Comparison of ENCODE assay signal across 34 cellular contexts in genomic region chr7:155384751-155385150, GRCh38.
"Had no signal": no experiment of that assay in that cellular context is flagged by ENCODE, and none has a peak within 500 bp of the region (broad histone marks: within the 10 kb centered on the region; RNA-seq: fewer than 3 reads in every experiment).

No MANE protein-coding gene starts in this region.

- ATAC-seq: activated CD4-positive, alpha-beta T cell treated with anti-CD3 and anti-CD28 coated beads for 36 hours; activated CD4-positive, CD25-positive, alpha-beta regulatory T cell treated with anti-CD3 and anti-CD28 coated beads, Interleukin-2, amount 50 U/mL, for 24 hours; activated CD8-positive, alpha-beta memory T cell treated with anti-CD3 and anti-CD28 coated beads, Interleukin-2, amount 10 ng/mL, durations not matched to agents 7 days and 5 days; activated CD8-positive, alpha-beta T cell treated with anti-CD3 and anti-CD28 coated beads, Interleukin-2, amount 10 ng/mL, durations not matched to agents 7 days and 5 days; activated naive CD8-positive, alpha-beta T cell treated with anti-CD3 and anti-CD28 coated beads, Interleukin-2, amount 50 U/mL, for 24 hours had no signal

- H3K36me3 Mint-ChIP-seq: activated CD8-positive, alpha-beta memory T cell treated with anti-CD3 and anti-CD28 coated beads, Interleukin-2, amount 10 ng/mL, durations not matched to agents 7 days and 5 days; activated naive CD4-positive, alpha-beta T cell treated with anti-CD3 and anti-CD28 coated beads, Interleukin-2, amount 10 ng/mL, durations not matched to agents 7 days and 5 days; activated naive CD4-positive, alpha-beta T cell treated with anti-CD3 and anti-CD28 coated beads, Interleukin-2, amount 50 U/mL, for 24 hours; activated naive CD8-positive, alpha-beta T cell; activated naive CD8-positive, alpha-beta T cell treated with anti-CD3 and anti-CD28 coated beads, Interleukin-2, amount 10 ng/mL, durations not matched to agents 7 days and 5 days; brain had no signal

- H3K9me3 Mint-ChIP-seq: activated CD4-positive, alpha-beta memory T cell treated with anti-CD3 and anti-CD28 coated beads, Interleukin-2, amount 10 ng/mL, durations not matched to agents 7 days and 5 days; activated CD4-positive, alpha-beta T cell treated with anti-CD3 and anti-CD28 coated beads, Interleukin-2, amount 10 ng/mL, durations not matched to agents 7 days and 5 days; activated naive CD4-positive, alpha-beta T cell treated with anti-CD3 and anti-CD28 coated beads, Interleukin-2, amount 10 ng/mL, durations not matched to agents 7 days and 5 days; activated naive CD4-positive, alpha-beta T cell treated with anti-CD3 and anti-CD28 coated beads, Interleukin-2, amount 50 U/mL, for 24 hours; activated naive CD8-positive, alpha-beta T cell treated with anti-CD3 and anti-CD28 coated beads, Interleukin-2, amount 10 ng/mL, durations not matched to agents 7 days and 5 days; activated naive CD8-positive, alpha-beta T cell treated with anti-CD3 and anti-CD28 coated beads, Interleukin-2, amount 50 U/mL, for 24 hours; activated T-cell treated with anti-CD3 and anti-CD28 coated beads, Interleukin-2, amount 50 U/mL, for 24 hours; activated T-helper 2 cell treated with anti-CD3 and anti-CD28 coated beads, Interferon-gamma antibody, Interleukin-2, Interleukin-4, amounts not matched to agents 10 μg/mL and 5 μg/mL and 100 μg/mL, durations not matched to agents 14 hours and 24 hours and 36 hours; central memory CD8-positive, alpha-beta T cell; T-helper 1 cell treated with Interleukin-12 subunit alpha and Interleukin-12 subunit beta and Interleukin-4 antibody, amounts not matched to agents 30 μg/mL and 1 μg/mL, for 36 hours; T-helper 2 cell treated with Interferon-gamma antibody and Interleukin-4, amounts not matched to agents 5 μg/mL and 100 μg/mL, for 36 hours had no signal

- H3K27ac Mint-ChIP-seq: activated CD4-positive, alpha-beta memory T cell treated with anti-CD3 and anti-CD28 coated beads, Interleukin-2, amount 10 ng/mL, durations not matched to agents 7 days and 5 days; activated CD4-positive, alpha-beta T cell treated with anti-CD3 and anti-CD28 coated beads for 36 hours; activated CD4-positive, alpha-beta T cell treated with anti-CD3 and anti-CD28 coated beads, Interleukin-2, amount 10 ng/mL, durations not matched to agents 7 days and 5 days; activated CD8-positive, alpha-beta memory T cell treated with anti-CD3 and anti-CD28 coated beads, Interleukin-2, amount 10 ng/mL, durations not matched to agents 7 days and 5 days; activated CD8-positive, alpha-beta T cell treated with anti-CD3 and anti-CD28 coated beads, Interleukin-2, amount 10 ng/mL, durations not matched to agents 7 days and 5 days; activated naive CD4-positive, alpha-beta T cell treated with anti-CD3 and anti-CD28 coated beads, Interleukin-2, amount 10 ng/mL, durations not matched to agents 7 days and 5 days; activated naive CD4-positive, alpha-beta T cell treated with anti-CD3 and anti-CD28 coated beads, Interleukin-2, amount 50 U/mL, for 24 hours; activated naive CD8-positive, alpha-beta T cell; activated naive CD8-positive, alpha-beta T cell treated with anti-CD3 and anti-CD28 coated beads, Interleukin-2, amount 10 ng/mL, durations not matched to agents 7 days and 5 days; activated naive CD8-positive, alpha-beta T cell treated with anti-CD3 and anti-CD28 coated beads, Interleukin-2, amount 50 U/mL, for 24 hours; activated T-cell treated with anti-CD3 and anti-CD28 coated beads, Interleukin-2, amount 50 U/mL, for 24 hours; activated T-helper 2 cell treated with anti-CD3 and anti-CD28 coated beads, Interferon-gamma antibody, Interleukin-2, Interleukin-4, amounts not matched to agents 10 μg/mL and 5 μg/mL and 100 μg/mL, durations not matched to agents 14 hours and 24 hours and 36 hours; brain; T-helper 1 cell treated with Interleukin-12 subunit alpha and Interleukin-12 subunit beta and Interleukin-4 antibody, amounts not matched to agents 30 μg/mL and 1 μg/mL, for 36 hours; T-helper 2 cell treated with Interferon-gamma antibody and Interleukin-4, amounts not matched to agents 5 μg/mL and 100 μg/mL, for 36 hours had no signal

- H3K4me3 Mint-ChIP-seq: activated CD4-positive, alpha-beta memory T cell treated with anti-CD3 and anti-CD28 coated beads, Interleukin-2, amount 10 ng/mL, durations not matched to agents 7 days and 5 days; activated CD4-positive, alpha-beta T cell treated with anti-CD3 and anti-CD28 coated beads for 36 hours; activated CD4-positive, alpha-beta T cell treated with anti-CD3 and anti-CD28 coated beads, Interleukin-2, amount 10 ng/mL, durations not matched to agents 7 days and 5 days; activated CD8-positive, alpha-beta memory T cell treated with anti-CD3 and anti-CD28 coated beads, Interleukin-2, amount 10 ng/mL, durations not matched to agents 7 days and 5 days; activated CD8-positive, alpha-beta T cell treated with anti-CD3 and anti-CD28 coated beads, Interleukin-2, amount 10 ng/mL, durations not matched to agents 7 days and 5 days; activated naive CD4-positive, alpha-beta T cell treated with anti-CD3 and anti-CD28 coated beads, Interleukin-2, amount 10 ng/mL, durations not matched to agents 7 days and 5 days; activated naive CD4-positive, alpha-beta T cell treated with anti-CD3 and anti-CD28 coated beads, Interleukin-2, amount 50 U/mL, for 24 hours; activated naive CD8-positive, alpha-beta T cell; activated naive CD8-positive, alpha-beta T cell treated with anti-CD3 and anti-CD28 coated beads, Interleukin-2, amount 10 ng/mL, durations not matched to agents 7 days and 5 days; activated naive CD8-positive, alpha-beta T cell treated with anti-CD3 and anti-CD28 coated beads, Interleukin-2, amount 50 U/mL, for 24 hours; activated T-cell treated with anti-CD3 and anti-CD28 coated beads, Interleukin-2, amount 50 U/mL, for 24 hours; brain; central memory CD8-positive, alpha-beta T cell; T-helper 1 cell treated with Interleukin-12 subunit alpha and Interleukin-12 subunit beta and Interleukin-4 antibody, amounts not matched to agents 30 μg/mL and 1 μg/mL, for 36 hours; T-helper 2 cell treated with Interferon-gamma antibody and Interleukin-4, amounts not matched to agents 5 μg/mL and 100 μg/mL, for 36 hours had no signal

- DNase-seq: activated CD4-positive, alpha-beta memory T cell treated with anti-CD3 and anti-CD28 coated beads, Interleukin-2, amount 10 ng/mL, durations not matched to agents 7 days and 5 days; activated CD4-positive, alpha-beta T cell treated with anti-CD3 and anti-CD28 coated beads for 1 hour; activated CD4-positive, alpha-beta T cell treated with anti-CD3 and anti-CD28 coated beads for 36 hours; activated CD4-positive, alpha-beta T cell treated with anti-CD3 and anti-CD28 coated beads for 48 hours; activated CD4-positive, alpha-beta T cell treated with anti-CD3 and anti-CD28 coated beads, Interleukin-2, amount 10 ng/mL, durations not matched to agents 7 days and 5 days; activated CD4-positive, alpha-beta T cell treated with anti-CD3 and anti-CD28 coated beads, Interleukin-2, amount 50 U/mL, for 48 hours; activated CD4-positive, CD25-positive, alpha-beta regulatory T cell; activated CD8-positive, alpha-beta memory T cell treated with anti-CD3 and anti-CD28 coated beads for 24 hours; activated CD8-positive, alpha-beta memory T cell treated with anti-CD3 and anti-CD28 coated beads, Interleukin-2, amount 10 ng/mL, durations not matched to agents 7 days and 5 days; activated CD8-positive, alpha-beta memory T cell treated with anti-CD3 and anti-CD28 coated beads, Interleukin-2, amount 50 U/mL, for 48 hours; activated CD8-positive, alpha-beta T cell treated with anti-CD3 and anti-CD28 coated beads, Interleukin-2, amount 10 ng/mL, durations not matched to agents 7 days and 5 days; activated effector memory CD4-positive, alpha-beta T cell treated with Interleukin-2 at 50 U/mL for 16 hours; activated gamma-delta T cell; activated naive CD4-positive, alpha-beta T cell treated with anti-CD3 and anti-CD28 coated beads, Interleukin-2, amount 10 ng/mL, durations not matched to agents 7 days and 5 days; activated naive CD4-positive, alpha-beta T cell treated with Interleukin-2 at 50 U/mL for 16 hours; activated naive CD8-positive, alpha-beta T cell treated with anti-CD3 and anti-CD28 coated beads, Interleukin-2, amount 10 ng/mL, durations not matched to agents 7 days and 5 days; activated naive CD8-positive, alpha-beta T cell treated with anti-CD3 and anti-CD28 coated beads, Interleukin-2, amount 50 U/mL, for 24 hours; activated T-cell treated with anti-CD3 and anti-CD28 coated beads, Interleukin-2, amount 50 U/mL, for 24 hours; activated T-cell treated with anti-CD3 and anti-CD28 coated beads, Interleukin-2, amount 50 U/mL, for 48 hours; amygdala; anterior cingulate cortex; caudate nucleus; cerebellar nuclear complex; T-helper 1 cell; T-helper 2 cell; T-helper 9 cell had no signal
